In the genomic region with DNA sequence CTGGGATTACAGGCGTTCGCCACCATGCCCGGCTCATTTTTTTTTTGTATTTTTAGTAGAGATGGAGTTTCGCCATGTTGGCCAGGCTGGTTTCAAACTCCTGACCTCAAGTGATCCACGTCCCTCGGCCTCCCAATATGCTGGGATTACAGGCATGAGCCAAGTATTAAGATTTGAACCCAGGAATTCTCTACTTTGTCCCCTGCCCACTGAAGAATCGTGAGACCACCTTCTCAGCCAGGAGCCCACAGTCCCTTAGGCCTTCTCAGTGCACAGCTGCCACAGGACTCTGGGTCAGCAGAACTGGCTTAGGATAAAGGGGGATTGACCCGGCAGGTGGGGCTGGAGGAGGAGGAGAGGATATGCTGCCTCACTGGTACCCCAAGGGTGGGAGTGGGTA, we compare ENCODE assay signal across 24 cellular contexts. TPM values are rescaled to one million over a fixed set of nuclear protein-coding genes. Genes with fewer than 3 reads are reported as not detected.
"Had no signal": no experiment of that assay in that cellular context is flagged by ENCODE, and none has a peak within 500 bp of the region (broad histone marks: within the 10 kb centered on the region; RNA-seq: fewer than 3 reads in every experiment).

No MANE protein-coding gene starts in this region.

- H3K27ac ChIP-seq: adrenal gland, body of pancreas, epithelial cell of prostate, esophagus squamous epithelium, gastroesophageal sphincter, heart right ventricle had no signal

- H3K4me3 ChIP-seq: adrenal gland, body of pancreas, esophagus squamous epithelium, gastroesophageal sphincter, heart right ventricle had no signal

- H3K27me3 ChIP-seq: adrenal gland, body of pancreas, esophagus squamous epithelium, gastroesophageal sphincter, heart right ventricle had no signal

- H3K9me3 ChIP-seq: adrenal gland, body of pancreas, esophagus squamous epithelium, gastroesophageal sphincter, heart right ventricle had no signal

- DNase-seq: activated CD4-positive, alpha-beta memory T cell treated with anti-CD3 and anti-CD28 coated beads, Interleukin-2, amount 10 ng/mL, durations not matched to agents 7 days and 5 days; activated CD4-positive, alpha-beta T cell treated with anti-CD3 and anti-CD28 coated beads for 36 hours; activated CD4-positive, alpha-beta T cell treated with anti-CD3 and anti-CD28 coated beads, Interleukin-2, amount 10 ng/mL, durations not matched to agents 24 days and 14 days; activated CD4-positive, CD25-positive, alpha-beta regulatory T cell; activated CD4-positive, CD25-positive, alpha-beta regulatory T cell treated with anti-CD3 and anti-CD28 coated beads, Interleukin-2, amount 50 U/mL, for 72 hours; activated CD8-positive, alpha-beta memory T cell treated with anti-CD3 and anti-CD28 coated beads, Interleukin-2, amount 50 U/mL, for 48 hours; activated gamma-delta T cell; activated naive CD4-positive, alpha-beta T cell; activated naive CD8-positive, alpha-beta T cell treated with anti-CD3 and anti-CD28 coated beads for 36 hours; activated naive CD8-positive, alpha-beta T cell treated with anti-CD3 and anti-CD28 coated beads, Interleukin-2, amount 50 U/mL, for 24 hours; activated T-cell treated with anti-CD3 and anti-CD28 coated beads for 4 hours; activated T-cell treated with anti-CD3 and anti-CD28 coated beads, Interleukin-2, amount 50 U/mL, for 24 hours; activated T-cell treated with anti-CD3 and anti-CD28 coated beads, Interleukin-2, amount 50 U/mL, for 72 hours; adrenal gland; amygdala; body of pancreas; caudate nucleus; effector CD8-positive, alpha-beta T cell; esophagus squamous epithelium; foreskin melanocyte; heart right ventricle; T-helper 2 cell had no signal

- ATAC-seq: activated CD4-positive, alpha-beta T cell treated with anti-CD3 and anti-CD28 coated beads for 36 hours; activated naive CD8-positive, alpha-beta T cell treated with anti-CD3 and anti-CD28 coated beads, Interleukin-2, amount 50 U/mL, for 24 hours; activated T-cell treated with anti-CD3 and anti-CD28 coated beads, Interleukin-2, amount 50 U/mL, for 72 hours; body of pancreas; gastroesophageal sphincter; heart right ventricle had no signal

- H3K36me3 ChIP-seq: adrenal gland had no signal

RNA-seq across cellular contexts. Expression of gene OLFML2A, which starts 13.4 kb away (rescaled TPM):
- total RNA-seq: activated CD4-positive, alpha-beta memory T cell treated with anti-CD3 and anti-CD28 coated beads, Interleukin-2, amount 10 ng/mL, durations not matched to agents 7 days and 5 days; activated CD4-positive, alpha-beta T cell treated with anti-CD3 and anti-CD28 coated beads, Interleukin-2, amount 10 ng/mL, durations not matched to agents 24 days and 14 days; activated naive CD8-positive, alpha-beta T cell treated with anti-CD3 and anti-CD28 coated beads for 36 hours; activated T-cell treated with anti-CD3 and anti-CD28 coated beads, Interleukin-2, amount 50 U/mL, for 72 hours had no signal
